9 cellular contexts compared by ENCODE assay signal in the genomic region with DNA sequence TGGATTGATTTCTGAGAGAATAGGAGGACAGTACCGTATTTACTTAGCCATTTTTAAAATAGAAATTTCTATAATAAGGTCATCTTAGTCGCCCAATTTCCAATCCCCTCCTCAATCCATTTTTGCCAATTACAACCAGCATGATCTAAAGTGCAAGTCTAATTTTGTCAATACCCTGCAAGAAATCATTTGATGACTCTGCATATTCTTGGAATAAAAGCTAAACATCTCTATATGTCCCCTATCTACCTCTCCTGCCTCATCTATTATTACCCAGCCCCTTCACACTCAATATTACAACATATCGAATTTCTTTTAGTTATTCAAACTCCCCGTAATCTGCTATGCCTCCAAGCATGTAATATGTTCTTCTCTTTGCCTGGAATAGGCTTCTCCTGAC. TPM values are rescaled to one million over a fixed set of nuclear protein-coding genes. Genes with fewer than 3 reads are reported as not detected.
"Had no signal": no experiment of that assay in that cellular context is flagged by ENCODE, and none has a peak within 500 bp of the region (broad histone marks: within the 10 kb centered on the region; RNA-seq: fewer than 3 reads in every experiment).

No MANE protein-coding gene starts in this region.

- H3K27ac ChIP-seq: HL-60, KMS-11 had no signal

- H3K4me2 ChIP-seq: KMS-11 had no signal

- DNase-seq: Karpas-422, KBM-7, KG1 had no signal

- FAIRE-seq: HTR-8/SVneo had no signal

- H3K9ac ChIP-seq: KMS-11 had no signal

RNA-seq across cellular contexts. Expression of gene TEX55, which starts 41.9 kb away (rescaled TPM):
- total RNA-seq: HT-29, HT1080 had no signal
- polyA plus RNA-seq: IgD-negative memory B cell had no signal
